In genomic region chr11:11505701-11506100, GRCh38 we compare ENCODE assay signal across 5 cellular contexts.
"Had no signal": no experiment of that assay in that cellular context is flagged by ENCODE, and none has a peak within 500 bp of the region (broad histone marks: within the 10 kb centered on the region; RNA-seq: fewer than 3 reads in every experiment).

No MANE protein-coding gene starts in this region.

- ATAC-seq: HCT116, K562 had no signal

- H3K4me3 Mint-ChIP-seq: HFFc6 had no signal

- H3K27ac Mint-ChIP-seq: HFFc6 had no signal

- H3K9me3 Mint-ChIP-seq: HFFc6 had no signal

- DNase-seq: GOT3, H7 had no signal
